8 cellular contexts compared by ENCODE assay signal in the genomic region with DNA sequence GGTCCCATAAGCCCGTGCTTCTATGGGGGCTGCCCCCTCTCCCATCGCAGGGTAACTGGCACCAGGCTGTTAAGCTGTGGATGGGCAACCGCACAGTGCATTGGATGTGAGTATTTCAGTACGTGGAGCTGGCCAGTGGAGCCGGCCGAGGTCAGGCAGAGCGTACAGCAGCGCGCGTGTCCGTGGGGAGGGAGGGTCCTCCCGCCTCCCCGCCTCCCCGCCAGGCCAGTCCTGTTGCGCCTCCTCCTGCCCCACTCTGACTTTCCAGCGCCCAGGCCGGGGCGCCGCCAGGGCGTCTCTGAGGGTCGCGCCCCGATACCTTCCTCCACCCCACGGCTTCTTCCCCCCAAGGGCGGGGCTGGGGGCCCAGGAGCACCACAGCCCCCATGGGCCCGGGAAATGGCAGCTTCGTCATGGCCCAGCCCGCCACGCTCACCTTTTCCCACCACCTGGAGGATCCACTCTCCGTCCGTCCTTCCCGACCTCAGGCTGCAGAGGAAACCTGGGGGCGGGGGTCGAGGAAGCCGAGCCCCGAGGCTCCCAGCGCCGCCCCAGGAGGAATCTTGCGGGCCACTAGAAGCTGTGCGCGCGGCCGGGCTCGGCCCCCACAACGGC. TPM values are rescaled to one million over a fixed set of nuclear protein-coding genes. Genes with fewer than 3 reads are reported as not detected.
DNase-seq lines count a peak whose midpoint lies in the region; ATAC-seq, FAIRE-seq and TF ChIP-seq lines count a peak whose summit lies in the region.

No MANE protein-coding gene starts in this region.

- H3K4me1 Mint-ChIP-seq in T-cell = peaks cover 18 to 23% (median 19%) of the 10 kb centered on the region in 3 donors

- FAIRE-seq in urothelium cell line (lab: Jason Lieb, UNC) = no peak

- H3K36me3 Mint-ChIP-seq in T-cell = peaks cover 8% of the 10 kb centered on the region

- ATAC-seq in T-cell (replicated peaks in 1 of 4) = no peak
- ATAC-seq in Right ventricle myocardium superior (ENCODE audit: poor library complexity) = peak; percentile 47

- POLR2A ChIA-PET in T-cell (lab: Charles Lee) = no interaction called here

- H3K27ac Mint-ChIP-seq in T-cell = no peak overlapping the region

- H3K4me3 ChIP-seq in GM12875 (ENCODE audit: low read depth, low read length) = peak overlapping the region; percentile 41
- H3K4me3 ChIP-seq in retinal pigment epithelial cell (ENCODE audit: low read length) = peak overlapping the region; percentile 61

- peak overlapping the region; percentile 68 to 91 (median 74) for H3K4me3 Mint-ChIP-seq in T-cell

- intact Hi-C loops in Right ventricle myocardium superior (cut with DNase I) = loop anchor here (5.0 kb wide), 1 partner anchor 36 kb away; no protein-coding TSS in a partner anchor

- TF ChIP-seq CTCF in GM12875 (IDR thresholded peaks at IDR 0.05; ENCODE audit: borderline replicate concordance, insufficient read depth, low read depth, low read length) (no peak), retinal pigment epithelial cell (conservative IDR thresholded peaks at IDR 0.05; ENCODE audit: low read depth, low read length) (no peak)

- H3K9me3 Mint-ChIP-seq in T-cell = no peaks in the 10 kb centered on the region

- CTCF ChIA-PET in T-cell (lab: Charles Lee) = no interaction called here

- DNase-seq in T-cell = no peak
- no peak for DNase-seq in Right ventricle myocardium superior
- no peak for DNase-seq in retinal pigment epithelial cell (ENCODE audit: low read depth)
- no peak for DNase-seq in activated effector memory CD4-positive, alpha-beta T cell treated with Interleukin-2 at 50 U/mL for 16 hours
- no peak for DNase-seq in stimulated activated CD4-positive, alpha-beta T cell treated with anti-CD3 and anti-CD28 coated beads, Interleukin-15, amount 100 ng/mL, for 24 hours
- DNase-seq in NCI-H1694 treated with DMSO at 0.1 percent for 48 hours (lab: John Stamatoyannopoulos, UW) = no peak
- no peak for DNase-seq in urothelium cell line (ENCODE audit: low spot score)

- H3K27me3 Mint-ChIP-seq in T-cell = no peaks in the 10 kb centered on the region

RNA-seq across cellular contexts. Expression of a gene that starts 0.9 kb away (rescaled TPM):
- total RNA-seq in T-cell (10 to 100 TPM; 60.7 to 84.3 (median 70.2) TPM), Right ventricle myocardium superior (155 TPM)
